2 cellular contexts compared by ENCODE assay signal in the genomic region with DNA sequence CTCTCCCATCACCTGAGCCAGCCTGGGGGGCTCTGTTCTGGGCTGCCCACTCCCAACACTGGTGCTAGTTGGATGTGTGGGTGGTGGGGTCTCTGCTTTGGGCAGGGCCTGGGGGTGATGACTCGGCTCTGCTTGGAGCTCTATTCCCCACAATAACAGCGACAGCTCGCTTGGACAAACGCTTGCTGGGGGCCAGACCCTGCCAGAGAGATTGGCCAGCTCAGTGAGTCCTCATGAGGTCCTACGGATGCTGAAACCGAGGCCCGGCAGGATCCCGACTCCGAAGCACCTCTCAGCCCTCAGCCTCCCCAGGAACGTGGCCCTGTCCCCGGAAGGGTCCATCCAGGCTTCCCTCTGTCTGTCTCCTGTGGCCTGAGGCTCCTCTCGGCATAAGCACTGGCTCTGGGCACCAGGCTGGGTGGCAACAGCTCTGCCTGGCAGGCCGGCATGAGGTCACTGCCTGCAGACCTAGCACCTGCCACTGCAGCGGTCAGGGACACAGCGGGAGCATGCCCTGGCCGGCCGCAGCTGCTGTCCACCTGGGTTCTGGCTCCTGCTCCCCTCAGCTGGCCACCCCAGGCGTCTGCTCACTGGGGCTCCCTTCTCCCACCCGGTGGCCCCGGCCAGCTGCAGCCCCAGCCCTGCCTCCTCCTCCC.
A peak's percentile ranks its signal among the peaks of the same experiment; 100 is the strongest.
TF ChIP-seq lines count a peak whose summit lies in the region.

No MANE protein-coding gene starts in this region.

TF ChIP-seq in HCT116, 20 proteins besides CTCF, POLR2A, EP300 and RAD21:
- TF ChIP-seq, protein P1, sequence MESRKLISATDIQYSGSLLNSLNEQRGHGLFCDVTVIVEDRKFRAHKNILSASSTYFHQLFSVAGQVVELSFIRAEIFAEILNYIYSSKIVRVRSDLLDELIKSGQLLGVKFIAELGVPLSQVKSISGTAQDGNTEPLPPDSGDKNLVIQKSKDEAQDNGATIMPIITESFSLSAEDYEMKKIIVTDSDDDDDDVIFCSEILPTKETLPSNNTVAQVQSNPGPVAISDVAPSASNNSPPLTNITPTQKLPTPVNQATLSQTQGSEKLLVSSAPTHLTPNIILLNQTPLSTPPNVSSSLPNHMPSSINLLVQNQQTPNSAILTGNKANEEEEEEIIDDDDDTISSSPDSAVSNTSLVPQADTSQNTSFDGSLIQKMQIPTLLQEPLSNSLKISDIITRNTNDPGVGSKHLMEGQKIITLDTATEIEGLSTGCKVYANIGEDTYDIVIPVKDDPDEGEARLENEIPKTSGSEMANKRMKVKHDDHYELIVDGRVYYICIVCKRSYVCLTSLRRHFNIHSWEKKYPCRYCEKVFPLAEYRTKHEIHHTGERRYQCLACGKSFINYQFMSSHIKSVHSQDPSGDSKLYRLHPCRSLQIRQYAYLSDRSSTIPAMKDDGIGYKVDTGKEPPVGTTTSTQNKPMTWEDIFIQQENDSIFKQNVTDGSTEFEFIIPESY (IDR thresholded peaks at IDR 0.05; ENCODE audit: extremely low read depth, insufficient replicate concordance, low read length) = no peak
- TF ChIP-seq CEBPB (IDR thresholded peaks at IDR 0.05; ENCODE audit: low read depth) (no peak), TCF7L2 (IDR thresholded peaks at IDR 0.05; ENCODE audit: borderline replicate concordance, extremely low read depth, insufficient read depth, insufficient read length) (no peak), SIN3A (IDR thresholded peaks at IDR 0.05; ENCODE audit: low read depth) (no peak), YY1 (IDR thresholded peaks at IDR 0.05; ENCODE audit: extremely low read depth, insufficient replicate concordance, low read depth, low read length) (no peak), SP1 (IDR thresholded peaks at IDR 0.05; ENCODE audit: low read depth) (no peak), ZFX (IDR thresholded peaks at IDR 0.05) (no peak), ZNF274 (IDR thresholded peaks at IDR 0.05; ENCODE audit: low read depth, low read length) (no peak), JUND (IDR thresholded peaks at IDR 0.05) (no peak), ELF1 (IDR thresholded peaks at IDR 0.05; ENCODE audit: borderline replicate concordance, low read depth) (no peak), POLR2AphosphoS5 (IDR thresholded peaks at IDR 0.05; ENCODE audit: low read depth, low read length) (no peak), CBX3 (IDR thresholded peaks at IDR 0.05; ENCODE audit: low read depth) (no peak)
- TF ChIP-seq, protein P2, sequence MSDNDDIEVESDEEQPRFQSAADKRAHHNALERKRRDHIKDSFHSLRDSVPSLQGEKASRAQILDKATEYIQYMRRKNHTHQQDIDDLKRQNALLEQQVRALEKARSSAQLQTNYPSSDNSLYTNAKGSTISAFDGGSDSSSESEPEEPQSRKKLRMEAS (IDR thresholded peaks at IDR 0.05) = no peak
- TF ChIP-seq, protein P3, sequence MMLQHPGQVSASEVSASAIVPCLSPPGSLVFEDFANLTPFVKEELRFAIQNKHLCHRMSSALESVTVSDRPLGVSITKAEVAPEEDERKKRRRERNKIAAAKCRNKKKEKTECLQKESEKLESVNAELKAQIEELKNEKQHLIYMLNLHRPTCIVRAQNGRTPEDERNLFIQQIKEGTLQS (IDR thresholded peaks at IDR 0.05) = no peak

TF ChIP-seq in HepG2, 621 proteins besides CTCF, POLR2A, EP300 and RAD21:
- TF ChIP-seq ZMYM4 (CRISPR knock-in tag; IDR thresholded peaks at IDR 0.05) (no peak), FOSL1 (CRISPR knock-in tag; IDR thresholded peaks at IDR 0.05; ENCODE audit: borderline replicate concordance) (no peak), ZFX (CRISPR knock-in tag; IDR thresholded peaks at IDR 0.05; ENCODE audit: low read depth) (no peak), HES4 (CRISPR knock-in tag; IDR thresholded peaks at IDR 0.05; ENCODE audit: borderline replicate concordance) (0 out of 2 replicates have a peak, but pooled peaks have one; percentile 26), AGO1 (IDR thresholded peaks at IDR 0.05; ENCODE audit: low read depth, low read length, poor library complexity, severe bottlenecking) (peak; percentile 69), RAD51 (IDR thresholded peaks at IDR 0.05; ENCODE audit: borderline replicate concordance) (no peak), ZNF350 (CRISPR knock-in tag; IDR thresholded peaks at IDR 0.05; ENCODE audit: borderline replicate concordance, low read depth) (no peak), ZNF644 (CRISPR knock-in tag; IDR thresholded peaks at IDR 0.05; ENCODE audit: low read depth) (no peak), JDP2 (CRISPR knock-in tag; IDR thresholded peaks at IDR 0.05; ENCODE audit: borderline replicate concordance) (no peak), TRIM24 (CRISPR knock-in tag; IDR thresholded peaks at IDR 0.05) (no peak), SCMH1 (CRISPR knock-in tag; IDR thresholded peaks at IDR 0.05; ENCODE audit: borderline replicate concordance) (no peak), RBFOX2 (IDR thresholded peaks at IDR 0.05; ENCODE audit: low read depth, low read length) (peak; percentile 60), AKAP8 (CRISPR knock-in tag; IDR thresholded peaks at IDR 0.05) (0 out of 2 replicates have a peak, but pooled peaks have one; percentile 33), AGO2 (optimal IDR thresholded peaks at IDR 0.05; ENCODE audit: low read depth, low read length) (peak; percentile 76), ZBTB7A (CRISPR knock-in tag; IDR thresholded peaks at IDR 0.05) (0 out of 2 replicates have a peak, but pooled peaks have one; percentile 44), ZNF841 (CRISPR knock-in tag; IDR thresholded peaks at IDR 0.05; ENCODE audit: borderline replicate concordance) (no peak)
- TF ChIP-seq, protein P4, sequence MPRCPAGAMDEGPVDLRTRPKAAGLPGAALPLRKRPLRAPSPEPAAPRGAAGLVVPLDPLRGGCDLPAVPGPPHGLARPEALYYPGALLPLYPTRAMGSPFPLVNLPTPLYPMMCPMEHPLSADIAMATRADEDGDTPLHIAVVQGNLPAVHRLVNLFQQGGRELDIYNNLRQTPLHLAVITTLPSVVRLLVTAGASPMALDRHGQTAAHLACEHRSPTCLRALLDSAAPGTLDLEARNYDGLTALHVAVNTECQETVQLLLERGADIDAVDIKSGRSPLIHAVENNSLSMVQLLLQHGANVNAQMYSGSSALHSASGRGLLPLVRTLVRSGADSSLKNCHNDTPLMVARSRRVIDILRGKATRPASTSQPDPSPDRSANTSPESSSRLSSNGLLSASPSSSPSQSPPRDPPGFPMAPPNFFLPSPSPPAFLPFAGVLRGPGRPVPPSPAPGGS (CRISPR knock-in tag; IDR thresholded peaks at IDR 0.05) = peak; percentile 4; the same call in 1 of the 2 replicates
- TF ChIP-seq, protein P1 (CRISPR knock-in tag; IDR thresholded peaks at IDR 0.05) = peak; percentile 52; the same call in 1 of the 2 replicates
- TF ChIP-seq, protein P5, sequence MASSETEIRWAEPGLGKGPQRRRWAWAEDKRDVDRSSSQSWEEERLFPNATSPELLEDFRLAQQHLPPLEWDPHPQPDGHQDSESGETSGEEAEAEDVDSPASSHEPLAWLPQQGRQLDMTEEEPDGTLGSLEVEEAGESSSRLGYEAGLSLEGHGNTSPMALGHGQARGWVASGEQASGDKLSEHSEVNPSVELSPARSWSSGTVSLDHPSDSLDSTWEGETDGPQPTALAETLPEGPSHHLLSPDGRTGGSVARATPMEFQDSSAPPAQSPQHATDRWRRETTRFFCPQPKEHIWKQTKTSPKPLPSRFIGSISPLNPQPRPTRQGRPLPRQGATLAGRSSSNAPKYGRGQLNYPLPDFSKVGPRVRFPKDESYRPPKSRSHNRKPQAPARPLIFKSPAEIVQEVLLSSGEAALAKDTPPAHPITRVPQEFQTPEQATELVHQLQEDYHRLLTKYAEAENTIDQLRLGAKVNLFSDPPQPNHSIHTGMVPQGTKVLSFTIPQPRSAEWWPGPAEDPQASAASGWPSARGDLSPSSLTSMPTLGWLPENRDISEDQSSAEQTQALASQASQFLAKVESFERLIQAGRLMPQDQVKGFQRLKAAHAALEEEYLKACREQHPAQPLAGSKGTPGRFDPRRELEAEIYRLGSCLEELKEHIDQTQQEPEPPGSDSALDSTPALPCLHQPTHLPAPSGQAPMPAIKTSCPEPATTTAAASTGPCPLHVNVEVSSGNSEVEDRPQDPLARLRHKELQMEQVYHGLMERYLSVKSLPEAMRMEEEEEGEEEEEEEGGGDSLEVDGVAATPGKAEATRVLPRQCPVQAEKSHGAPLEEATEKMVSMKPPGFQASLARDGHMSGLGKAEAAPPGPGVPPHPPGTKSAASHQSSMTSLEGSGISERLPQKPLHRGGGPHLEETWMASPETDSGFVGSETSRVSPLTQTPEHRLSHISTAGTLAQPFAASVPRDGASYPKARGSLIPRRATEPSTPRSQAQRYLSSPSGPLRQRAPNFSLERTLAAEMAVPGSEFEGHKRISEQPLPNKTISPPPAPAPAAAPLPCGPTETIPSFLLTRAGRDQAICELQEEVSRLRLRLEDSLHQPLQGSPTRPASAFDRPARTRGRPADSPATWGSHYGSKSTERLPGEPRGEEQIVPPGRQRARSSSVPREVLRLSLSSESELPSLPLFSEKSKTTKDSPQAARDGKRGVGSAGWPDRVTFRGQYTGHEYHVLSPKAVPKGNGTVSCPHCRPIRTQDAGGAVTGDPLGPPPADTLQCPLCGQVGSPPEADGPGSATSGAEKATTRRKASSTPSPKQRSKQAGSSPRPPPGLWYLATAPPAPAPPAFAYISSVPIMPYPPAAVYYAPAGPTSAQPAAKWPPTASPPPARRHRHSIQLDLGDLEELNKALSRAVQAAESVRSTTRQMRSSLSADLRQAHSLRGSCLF (CRISPR knock-in tag; IDR thresholded peaks at IDR 0.05; ENCODE audit: borderline replicate concordance) = no peak
